In the genomic region with DNA sequence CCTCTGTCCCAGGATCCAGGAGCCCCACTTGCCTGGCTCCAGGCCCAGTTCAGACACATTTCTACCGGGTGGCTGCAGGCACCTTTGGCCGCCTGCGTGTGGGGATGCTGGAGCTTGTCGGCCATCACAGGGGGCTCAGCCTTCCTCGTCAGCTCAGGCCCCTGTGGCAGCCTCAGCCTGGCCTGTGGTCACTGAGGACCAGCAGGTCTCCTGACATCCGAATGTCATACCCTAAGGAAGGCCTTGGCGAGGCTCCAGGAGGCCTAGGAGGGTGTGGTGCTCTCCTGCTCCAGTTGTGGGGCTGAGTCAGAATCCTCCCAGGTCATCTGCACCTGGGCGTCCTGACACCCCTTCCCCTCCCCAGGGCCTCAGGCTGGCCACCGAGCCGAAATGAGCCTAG, we compare ENCODE assay signal across 16 cellular contexts. TPM values are rescaled to one million over a fixed set of nuclear protein-coding genes. Genes with fewer than 3 reads are reported as not detected.
DNase-seq lines count a peak whose midpoint lies in the region; ATAC-seq and TF ChIP-seq lines count a peak whose summit lies in the region.
"Had no signal": no experiment of that assay in that cellular context is flagged by ENCODE, and none has a peak within 500 bp of the region (broad histone marks: within the 10 kb centered on the region; RNA-seq: fewer than 3 reads in every experiment).

No MANE protein-coding gene starts in this region.

- dilution Hi-C loops in mammary epithelial cell (cut with HindIII; ENCODE audit: low sequenced_read_pairs): loop anchor here (5.0 kb wide), 1 partner anchor 53 kb away; no protein-coding TSS in a partner anchor

- in situ Hi-C loops in mammary epithelial cell (cut with MboI; ENCODE audit: low sequenced_read_pairs in 2 of 2) (no loop called here), GM13976 (cut with MboI; ENCODE audit: low sequenced_read_pairs, unreplicated experiment) (no loop called here)

- no peaks in the 10 kb centered on the region for H3K9me3 ChIP-seq in Karpas-422 (ENCODE audit: low read length)
- no peaks in the 10 kb centered on the region for H3K9me3 ChIP-seq in mammary epithelial cell (replicated peaks; ENCODE audit: insufficient read depth, low read length)
- no peaks in the 10 kb centered on the region for H3K9me3 ChIP-seq in mucosa of descending colon
- H3K9me3 ChIP-seq: Caco-2, HAP-1, prostate gland, stomach had no signal

- H3K4me1 ChIP-seq in Karpas-422 (ENCODE audit: low read length) (peaks cover 30% of the 10 kb centered on the region), mammary epithelial cell (ENCODE audit: insufficient read depth, low read length) (peaks cover 47% of the 10 kb centered on the region), mucosa of descending colon (ENCODE audit: low read depth) (no peaks in the 10 kb centered on the region)
- H3K4me1 ChIP-seq: Caco-2, HAP-1, prostate gland had no signal

- H2AFZ ChIP-seq in Karpas-422 (ENCODE audit: low read length) (no peak overlapping the region), mammary epithelial cell (ENCODE audit: low read depth, low read length) (peak overlapping the region; percentile 52)

- ATAC-seq in mucosa of descending colon: peak; percentile 33
- no peak for ATAC-seq in omental fat pad (ENCODE audit: low FRiP score)
- ATAC-seq in HG03460 (IDR thresholded peaks at IDR 0.05; ENCODE audit: unreplicated experiment): no peak
- ATAC-seq: activated T-cell treated with anti-CD3 and anti-CD28 coated beads, Interleukin-2, amount 50 U/mL, for 4 hours had no signal

- TF ChIP-seq CTCF in mammary epithelial cell (conservative IDR thresholded peaks at IDR 0.05 in 1 of 2, IDR thresholded peaks at IDR 0.05 in 1 of 2; ENCODE audit: extremely low read depth in 1 of 2, insufficient read depth in 1 of 2, low read depth in 1 of 2, low read length in 2 of 2): no peak
- no peak for TF ChIP-seq CTCF in mucosa of descending colon (IDR thresholded peaks at IDR 0.05)
- TF ChIP-seq CTCF in omental fat pad (IDR thresholded peaks at IDR 0.05): no peak
- no peak for TF ChIP-seq CTCF in GM13976 (IDR thresholded peaks at IDR 0.05; ENCODE audit: borderline replicate concordance, control extremely low read depth, extremely low read depth, insufficient read depth, missing control alignments)

- intact Hi-C loops in mammary epithelial cell (cut with micrococcal nuclease) (no loop called here), mucosa of descending colon (cut with DNase I, micrococcal nuclease) (no loop called here)

- H3K4me2 ChIP-seq in Karpas-422 (ENCODE audit: low read depth, low read length, poor library complexity, severe bottlenecking) (peak overlapping the region; percentile 53), mammary epithelial cell (ENCODE audit: insufficient read depth, low read depth, low read length) (peak overlapping the region; percentile 78)

- H3K27me3 ChIP-seq in Karpas-422 (ENCODE audit: low read length) (no peaks in the 10 kb centered on the region), mammary epithelial cell (ENCODE audit: insufficient read depth, low read length) (no peaks in the 10 kb centered on the region)

- H4K20me1 ChIP-seq in Karpas-422 (ENCODE audit: insufficient read depth, low read depth, low read length) (0 out of 2 replicates have a peak, but pooled peaks cover 8% of the 10 kb centered on the region), mammary epithelial cell (ENCODE audit: insufficient read depth, low read length) (no peaks in the 10 kb centered on the region)

- 0% methylated on average over 7 of the region's 10 CpGs for WGBS in mammary epithelial cell (ENCODE audit: low coverage, missing lambda C conversion rate)

- H3K4me3 ChIP-seq in Karpas-422 (ENCODE audit: low read length): peak overlapping the region; percentile 24; the same call in 1 of the 2 replicates
- peak overlapping the region in 1 of 3 experiments; percentile 12 for H3K4me3 ChIP-seq in mammary epithelial cell (replicated peaks in 1 of 3; ENCODE audit: insufficient read depth in 1 of 3, low read depth in 2 of 3, low read length in 3 of 3)
- no peak overlapping the region for H3K4me3 ChIP-seq in mucosa of descending colon
- H3K4me3 ChIP-seq: HAP-1, prostate gland, stomach had no signal

- H3K9me2 ChIP-seq in Karpas-422 (replicated peaks; ENCODE audit: insufficient read depth, low read length): no peaks in the 10 kb centered on the region

- H3K36me3 ChIP-seq in Karpas-422 (ENCODE audit: insufficient read depth, low read length) (no peaks in the 10 kb centered on the region), mammary epithelial cell (ENCODE audit: insufficient read depth, low read length) (no peaks in the 10 kb centered on the region), mucosa of descending colon (ENCODE audit: low read depth) (no peaks in the 10 kb centered on the region)
- H3K36me3 ChIP-seq: HAP-1, prostate gland, stomach had no signal

- no peaks in the 10 kb centered on the region for H3K79me2 ChIP-seq in Karpas-422 (ENCODE audit: low read length)
- no peaks in the 10 kb centered on the region for H3K79me2 ChIP-seq in mammary epithelial cell (ENCODE audit: insufficient read depth, low read length)

- CTCF ChIA-PET in mammary epithelial cell (lab: Charles Lee; ENCODE audit: low non-redundant PET): no interaction called here

- H3K9ac ChIP-seq in Karpas-422 (ENCODE audit: low read length) (no peak overlapping the region), mammary epithelial cell (ENCODE audit: insufficient read depth, low read length) (peak overlapping the region; percentile 22)

- peak; percentile 14 for DNase-seq in A172 (ENCODE audit: low spot score)
- no peak for DNase-seq in Karpas-422
- DNase-seq in mammary epithelial cell: peak; percentile 84
- no peak for DNase-seq in mucosa of descending colon
- no peak for DNase-seq in H4 (ENCODE audit: low spot score)
- DNase-seq in omental fat pad (ENCODE audit: low spot score): no peak
- DNase-seq in GM13976 (ENCODE audit: low spot score): no peak
- DNase-seq: activated T-cell treated with anti-CD3 and anti-CD28 coated beads, Interleukin-2, amount 50 U/mL, for 4 hours; Caco-2; NCI-H748 treated with DMSO at 0.1 percent for 48 hours; stomach had no signal

- BruUV-seq in mammary epithelial cell (replicated peaks; lab: Mats Ljungman, UMichigan): no TSS peak

- H3K27ac ChIP-seq in Karpas-422 (ENCODE audit: low read length) (no peak overlapping the region), mammary epithelial cell (ENCODE audit: insufficient read depth, low read depth, low read length) (peak overlapping the region; percentile 62)
- H3K27ac ChIP-seq: prostate gland had no signal

RNA-seq across cellular contexts. Expression of a gene that starts 14.9 kb away (rescaled TPM):
- total RNA-seq in A172 (2014; rRNA removed; shearing (Covaris generic)): not detected in 2 replicates
- total RNA-seq in Karpas-422 (2014; rRNA removed; shearing (Covaris generic); ENCODE audit: low replicate concordance): not detected in 2 replicates
- total RNA-seq in mammary epithelial cell (10 to 100 TPM in 1 of 2 donors, not detected in 1; 10.7 TPM), mucosa of descending colon (10 to 100 TPM in 1 of 3 donors, 1 to 10 TPM in 1, under 1 TPM in 1; 0.46 to 21.2 (median 1.7) TPM), omental fat pad (1 to 10 TPM in 1 of 4 donors, not detected in 3; 2.5 TPM)
- not detected for polyA plus RNA-seq in mammary epithelial cell
- not detected for polyA minus RNA-seq in mammary epithelial cell
- total RNA-seq in H4 (2014; rRNA removed; shearing (Covaris generic)): not detected in 2 replicates
- total RNA-seq: activated CD4-positive, alpha-beta memory T cell treated with anti-CD3 and anti-CD28 coated beads for 36 hours; activated naive CD4-positive, alpha-beta T cell treated with anti-CD3 and anti-CD28 coated beads, Interleukin-2, amount 50 U/mL, for 72 hours; activated T-cell treated with anti-CD3 and anti-CD28 coated beads, Interleukin-2, amount 50 U/mL, for 4 hours; Caco-2 had no signal

RNA-seq across cellular contexts. Expression of a gene that starts 45.7 kb away (rescaled TPM):
- total RNA-seq in A172 (2014; rRNA removed; shearing (Covaris generic)): 53.1 and 68.1 TPM in 2 replicates
- 41.9 and 189 TPM in 2 replicates for total RNA-seq in Karpas-422 (2014; rRNA removed; shearing (Covaris generic); ENCODE audit: low replicate concordance)
- 10 to 100 TPM; 20.7 to 89.6 TPM for total RNA-seq in mammary epithelial cell
- polyA plus RNA-seq in mammary epithelial cell: 142 TPM
- polyA minus RNA-seq in mammary epithelial cell: 56.6 TPM
- 10 to 100 TPM; 54.4 to 69.3 (median 61.3) TPM for total RNA-seq in mucosa of descending colon
- 145 and 155 TPM in 2 replicates for total RNA-seq in H4 (2014; rRNA removed; shearing (Covaris generic))
- 10 to 100 TPM; 57.3 to 73.9 (median 61.6) TPM for total RNA-seq in omental fat pad

RNA-seq across cellular contexts. Expression of a gene that starts 45.8 kb away (rescaled TPM):
- 0.10 TPM in 1 of 2 replicates, not detected in the other for total RNA-seq in A172 (2014; rRNA removed; shearing (Covaris generic))
- total RNA-seq in Karpas-422 (2014; rRNA removed; shearing (Covaris generic); ENCODE audit: low replicate concordance): not detected in 2 replicates
- total RNA-seq in mammary epithelial cell: not detected
- polyA plus RNA-seq in mammary epithelial cell: 0.06 TPM
- not detected for polyA minus RNA-seq in mammary epithelial cell
- not detected for total RNA-seq in mucosa of descending colon
- total RNA-seq in H4 (2014; rRNA removed; shearing (Covaris generic)): 0.41 and 1.1 TPM in 2 replicates
- total RNA-seq in omental fat pad: under 1 TPM in 1 of 4 donors, not detected in 3; 0.56 TPM
- total RNA-seq: activated naive CD4-positive, alpha-beta T cell treated with anti-CD3 and anti-CD28 coated beads, Interleukin-2, amount 50 U/mL, for 72 hours; Caco-2; stomach had no signal

RNA-seq across cellular contexts. Expression of a gene that starts 58.0 kb away (rescaled TPM):
- total RNA-seq in A172 (2014; rRNA removed; shearing (Covaris generic)): 6.5 and 10.7 TPM in 2 replicates
- total RNA-seq in Karpas-422 (2014; rRNA removed; shearing (Covaris generic); ENCODE audit: low replicate concordance): 11.0 and 29.2 TPM in 2 replicates
- total RNA-seq in mammary epithelial cell (10 to 100 TPM; 38.8 to 40.7 TPM), mucosa of descending colon (10 to 100 TPM; 30.9 to 40.7 (median 37.9) TPM), omental fat pad (10 to 100 TPM; 16.1 to 43.0 (median 31.6) TPM)
- 35.4 TPM for polyA plus RNA-seq in mammary epithelial cell
- polyA minus RNA-seq in mammary epithelial cell: 33.2 TPM
- total RNA-seq in H4 (2014; rRNA removed; shearing (Covaris generic)): 15.8 and 21.7 TPM in 2 replicates

Comparison
In these comparisons a context has a peak if more than half of its experiments do, and no peak if none do; other contexts are left out.
1. DNase-seq: peak in A172 (single experiment) and mammary epithelial cell (single experiment); none in Karpas-422 (single experiment), mucosa of descending colon (0 of 3), H4 (single experiment), omental fat pad (single experiment) and GM13976 (single experiment).